Comparison of ENCODE assay signal across 12 cellular contexts in genomic region chr5:92944903-92945629, GRCh38.
DNase-seq lines count a peak whose midpoint lies in the region; TF ChIP-seq lines count a peak whose summit lies in the region.
"Had no signal": no experiment of that assay in that cellular context is flagged by ENCODE, and none has a peak within 500 bp of the region (broad histone marks: within the 10 kb centered on the region; RNA-seq: fewer than 3 reads in every experiment).

No MANE protein-coding gene starts in this region.

- H3K4me1 ChIP-seq in MM.1S (ENCODE audit: low read length) = no peaks in the 10 kb centered on the region
- H3K4me1 ChIP-seq: gastrocnemius medialis, suprapubic skin had no signal

- no peaks in the 10 kb centered on the region for H3K9me3 ChIP-seq in MM.1S (replicated peaks; ENCODE audit: insufficient read depth, low read length)
- H3K9me3 ChIP-seq: gastrocnemius medialis had no signal

- H3K4me3 ChIP-seq in MM.1S (ENCODE audit: low read length) = no peak overlapping the region
- H3K4me3 ChIP-seq: gastrocnemius medialis, suprapubic skin had no signal

- no peak overlapping the region for H2AFZ ChIP-seq in MM.1S (ENCODE audit: low read length)

- no peaks in the 10 kb centered on the region for H3K79me2 ChIP-seq in MM.1S (ENCODE audit: low read length)

- H3K9me2 ChIP-seq in MM.1S (replicated peaks; ENCODE audit: insufficient read depth, low read length) = no peaks in the 10 kb centered on the region

- no peaks in the 10 kb centered on the region for H3K36me3 ChIP-seq in MM.1S (replicated peaks; ENCODE audit: insufficient read depth, low read length)
- H3K36me3 ChIP-seq: gastrocnemius medialis, suprapubic skin had no signal

- no peak overlapping the region for H3K4me2 ChIP-seq in MM.1S (ENCODE audit: low read depth, low read length)

- H3K27ac ChIP-seq in angular gyrus (ENCODE audit: low read depth, low read length) = peak overlapping the region; percentile 13
- peak overlapping the region; percentile 3 for H3K27ac ChIP-seq in temporal lobe (ENCODE audit: low read depth, low read length)
- no peak overlapping the region for H3K27ac ChIP-seq in MM.1S (ENCODE audit: low read length)
- H3K27ac ChIP-seq: gastrocnemius medialis, suprapubic skin had no signal

- no peaks in the 10 kb centered on the region for H3K27me3 ChIP-seq in MM.1S (replicated peaks; ENCODE audit: insufficient read depth, low read length)
- H3K27me3 ChIP-seq: gastrocnemius medialis, suprapubic skin had no signal

- no peak for TF ChIP-seq CTCF in MM.1S (IDR thresholded peaks at IDR 0.05; ENCODE audit: low read length)

- no peaks in the 10 kb centered on the region for H4K20me1 ChIP-seq in MM.1S (ENCODE audit: insufficient read depth, low read length)

- no peak overlapping the region for H3K9ac ChIP-seq in MM.1S (ENCODE audit: low read length)

- no peaks in the 10 kb centered on the region for H3F3A ChIP-seq in MM.1S (ENCODE audit: insufficient read depth, low read length)

- DNase-seq in NCI-H82 (lab: John Stamatoyannopoulos, UW) = peak; percentile 31
- DNase-seq in NCI-H82 treated with DMSO at 0.1 percent for 48 hours (lab: John Stamatoyannopoulos, UW; ENCODE audit: unreplicated experiment) = no peak
- DNase-seq in iris pigment epithelial cell (ENCODE audit: low read depth) = peak; percentile 83
- no peak for DNase-seq in NCI-H1092 treated with DMSO at 0.1 percent for 48 hours (lab: John Stamatoyannopoulos, UW)
- no peak for DNase-seq in C1 segment of cervical spinal cord (lab: John Stamatoyannopoulos, UW)
- no peak for DNase-seq in MM.1S
- DNase-seq: 8988T, gastrocnemius medialis, Karpas-422 had no signal

Comparison
In these comparisons a context has a peak if more than half of its experiments do, and no peak if none do; other contexts are left out.
1. DNase-seq: peak in NCI-H82 (single experiment) and iris pigment epithelial cell (single experiment); none in NCI-H82 treated with DMSO at 0.1 percent for 48 hours (single experiment), NCI-H1092 treated with DMSO at 0.1 percent for 48 hours (single experiment), C1 segment of cervical spinal cord (0 of 14) and MM.1S (single experiment).